In genomic region chr15:101115887-101116680, GRCh38 we compare ENCODE assay signal across 10 cellular contexts.
DNase-seq lines count a peak whose midpoint lies in the region; ATAC-seq and TF ChIP-seq lines count a peak whose summit lies in the region.
"Had no signal": no experiment of that assay in that cellular context is flagged by ENCODE, and none has a peak within 500 bp of the region (broad histone marks: within the 10 kb centered on the region; RNA-seq: fewer than 3 reads in every experiment).

No MANE protein-coding gene starts in this region.

- H3K9ac ChIP-seq in colonic mucosa (ENCODE audit: low read depth in 2 of 2, low read length in 2 of 2): no peak overlapping the region

- no peaks in the 10 kb centered on the region for H3K36me3 ChIP-seq in CD8-positive, alpha-beta T cell (ENCODE audit: insufficient read depth, low read length)
- H3K36me3 ChIP-seq in colonic mucosa: no peaks in the 10 kb centered on the region

- no peaks in the 10 kb centered on the region for H3K36me3 Mint-ChIP-seq in CD8-positive, alpha-beta T cell
- H3K36me3 Mint-ChIP-seq: naive thymus-derived CD4-positive, alpha-beta T cell had no signal

- no peak for ATAC-seq in CD8-positive, alpha-beta T cell
- no peak for ATAC-seq in GM19035 (IDR thresholded peaks at IDR 0.05; ENCODE audit: unreplicated experiment)
- ATAC-seq in HG02610 (IDR thresholded peaks at IDR 0.05; ENCODE audit: unreplicated experiment): no peak
- ATAC-seq: naive thymus-derived CD4-positive, alpha-beta T cell; Panc1 had no signal

- peak overlapping the region; percentile 17 for H3K27ac ChIP-seq in RWPE1
- H3K27ac ChIP-seq in CD8-positive, alpha-beta T cell (ENCODE audit: low read depth, low read length): no peak overlapping the region
- no peak overlapping the region for H3K27ac ChIP-seq in colonic mucosa

- H3K9me3 Mint-ChIP-seq in CD8-positive, alpha-beta T cell: no peaks in the 10 kb centered on the region
- H3K9me3 Mint-ChIP-seq: naive thymus-derived CD4-positive, alpha-beta T cell had no signal

- CTCF ChIA-PET in RWPE1 (lab: Yijun Ruan, JAX): no interaction called here
- CTCF ChIA-PET in CD8-positive, alpha-beta T cell (lab: Charles Lee): no interaction called here

- POLR2A ChIA-PET in RWPE1 (lab: Yijun Ruan, JAX; ENCODE audit: low non-redundant PET): no interaction called here
- POLR2A ChIA-PET in CD8-positive, alpha-beta T cell (lab: Charles Lee): no interaction called here

- H3K4me3 ChIP-seq in CD8-positive, alpha-beta T cell (ENCODE audit: low read depth, low read length): no peak overlapping the region
- H3K4me3 ChIP-seq in colonic mucosa: no peak overlapping the region

- no peaks in the 10 kb centered on the region for H3K9me3 ChIP-seq in CD8-positive, alpha-beta T cell (ENCODE audit: low read length)
- H3K9me3 ChIP-seq in colonic mucosa: no peaks in the 10 kb centered on the region

- H3K4me1 Mint-ChIP-seq in CD8-positive, alpha-beta T cell (ENCODE audit: low read depth): peaks cover 3% of the 10 kb centered on the region

- H3K27me3 ChIP-seq in CD8-positive, alpha-beta T cell (ENCODE audit: insufficient read depth, low read length): no peaks in the 10 kb centered on the region
- no peaks in the 10 kb centered on the region for H3K27me3 ChIP-seq in colonic mucosa

- H3K4me1 ChIP-seq in CD8-positive, alpha-beta T cell (ENCODE audit: insufficient read depth, low read length): no peaks in the 10 kb centered on the region
- no peaks in the 10 kb centered on the region for H3K4me1 ChIP-seq in colonic mucosa

- no peak overlapping the region for H3K27ac Mint-ChIP-seq in CD8-positive, alpha-beta T cell
- H3K27ac Mint-ChIP-seq: naive thymus-derived CD4-positive, alpha-beta T cell had no signal

- DNase-seq in CD1c-positive myeloid dendritic cell (ENCODE audit: extremely low spot score): peak; percentile 79
- DNase-seq in RWPE1 (ENCODE audit: low spot score): no peak
- DNase-seq in globus pallidus (ENCODE audit: low spot score): peak; percentile 36
- DNase-seq in retina: peak; percentile 63
- DNase-seq in CD8-positive, alpha-beta T cell: no peak
- DNase-seq in colonic mucosa: no peak
- DNase-seq: naive thymus-derived CD4-positive, alpha-beta T cell had no signal

- no peak overlapping the region for H3K4me3 Mint-ChIP-seq in CD8-positive, alpha-beta T cell
- H3K4me3 Mint-ChIP-seq: naive thymus-derived CD4-positive, alpha-beta T cell had no signal

- H3K27me3 Mint-ChIP-seq in CD8-positive, alpha-beta T cell (ENCODE audit: low read depth): no peaks in the 10 kb centered on the region

- intact Hi-C loops in CD8-positive, alpha-beta T cell (cut with DNase I, micrococcal nuclease): no loop called here
- intact Hi-C loops in colonic mucosa (cut with DNase I): no loop called here

- TF ChIP-seq CTCF in RWPE1 (conservative IDR thresholded peaks at IDR 0.05; ENCODE audit: low read depth) (no peak), colonic mucosa (IDR thresholded peaks at IDR 0.05) (no peak)
- TF ChIP-seq CTCF in CD8-positive, alpha-beta T cell (IDR thresholded peaks at IDR 0.05): no peak

Comparison
In these comparisons a context has a peak if more than half of its experiments do, and no peak if none do; other contexts are left out.
1. DNase-seq: peak in CD1c-positive myeloid dendritic cell (single experiment), globus pallidus (single experiment) and retina (single experiment); none in RWPE1 (single experiment), CD8-positive, alpha-beta T cell (0 of 7) and colonic mucosa (single experiment).